Comparison of ENCODE assay signal across 9 cellular contexts in genomic region chr15:92803536-92803851, GRCh38.
A peak's percentile ranks its signal among the peaks of the same experiment; 100 is the strongest.
DNase-seq lines count a peak whose midpoint lies in the region; ATAC-seq and TF ChIP-seq lines count a peak whose summit lies in the region.
"Had no signal": no experiment of that assay in that cellular context is flagged by ENCODE, and none has a peak within 500 bp of the region (broad histone marks: within the 10 kb centered on the region; RNA-seq: fewer than 3 reads in every experiment).

No MANE protein-coding gene starts in this region.

- no peak for ATAC-seq in memory B cell (ENCODE audit: low read depth)

- intact Hi-C loops in activated naive CD4-positive, alpha-beta T cell treated with anti-CD3 and anti-CD28 coated beads for 36 hours (cut with micrococcal nuclease), result no loop called here
- intact Hi-C loops in tibial artery (cut with DNase I; ENCODE audit: low total_unique reads), result no loop called here

- no peak for DNase-seq in activated naive CD4-positive, alpha-beta T cell treated with anti-CD3 and anti-CD28 coated beads for 36 hours
- DNase-seq in activated naive CD4-positive, alpha-beta T cell treated with anti-CD3 and anti-CD28 coated beads, Interleukin-2, amount 50 U/mL, for 16 hours, result no peak
- DNase-seq in memory B cell (ENCODE audit: low spot score in 2 of 2), result no peak
- no peak for DNase-seq in tibial artery
- no peak for DNase-seq in A172 (ENCODE audit: low spot score)
- no peak for DNase-seq in activated gamma-delta T cell (lab: John Stamatoyannopoulos, UW)
- no peak for DNase-seq in NCI-H2171 treated with DMSO at 0.1 percent for 48 hours (lab: John Stamatoyannopoulos, UW)

- CTCF ChIA-PET in activated naive CD4-positive, alpha-beta T cell treated with anti-CD3 and anti-CD28 coated beads for 36 hours (lab: Charles Lee), result interaction anchor here (1.0 to 1.5 kb wide), 2 partner anchors 99 to 115 kb away, joined by 3 to 5 read pairs; no protein-coding TSS in a partner anchor

- no peaks in the 10 kb centered on the region for H3K9me3 ChIP-seq in tibial artery

- peaks cover 39% of the 10 kb centered on the region for H3K4me1 Mint-ChIP-seq in activated naive CD4-positive, alpha-beta T cell treated with anti-CD3 and anti-CD28 coated beads for 36 hours (ENCODE audit: low read depth)
- H3K4me1 Mint-ChIP-seq in memory B cell, result peaks cover 14% of the 10 kb centered on the region

- no peaks in the 10 kb centered on the region for H3K36me3 ChIP-seq in tibial artery

- peak overlapping the region; percentile 78 for H3K27ac Mint-ChIP-seq in activated naive CD4-positive, alpha-beta T cell treated with anti-CD3 and anti-CD28 coated beads for 36 hours
- H3K27ac Mint-ChIP-seq in memory B cell, result peak overlapping the region; percentile 10
- H3K27ac Mint-ChIP-seq: B cell had no signal

- TF ChIP-seq CTCF in tibial artery (IDR thresholded peaks at IDR 0.05), result no peak

- no peaks in the 10 kb centered on the region for H3K27me3 ChIP-seq in tibial artery

- H3K4me3 Mint-ChIP-seq in activated naive CD4-positive, alpha-beta T cell treated with anti-CD3 and anti-CD28 coated beads for 36 hours, result no peak overlapping the region
- H3K4me3 Mint-ChIP-seq in memory B cell, result no peak overlapping the region
- H3K4me3 Mint-ChIP-seq: B cell had no signal

- peaks cover 7% of the 10 kb centered on the region for H3K36me3 Mint-ChIP-seq in activated naive CD4-positive, alpha-beta T cell treated with anti-CD3 and anti-CD28 coated beads for 36 hours (ENCODE audit: low read depth)
- H3K36me3 Mint-ChIP-seq in memory B cell, result peaks cover 1% of the 10 kb centered on the region

- H3K9me3 Mint-ChIP-seq in activated naive CD4-positive, alpha-beta T cell treated with anti-CD3 and anti-CD28 coated beads for 36 hours, result peaks cover 2% of the 10 kb centered on the region
- H3K9me3 Mint-ChIP-seq in memory B cell, result peaks cover 2% of the 10 kb centered on the region

- H3K27ac ChIP-seq in angular gyrus (ENCODE audit: low read depth, low read length) (peak overlapping the region; percentile 40), tibial artery (peak overlapping the region; percentile 98 to 99)

- H3K27me3 Mint-ChIP-seq in activated naive CD4-positive, alpha-beta T cell treated with anti-CD3 and anti-CD28 coated beads for 36 hours (ENCODE audit: low read depth), result no peaks in the 10 kb centered on the region
- no peaks in the 10 kb centered on the region for H3K27me3 Mint-ChIP-seq in memory B cell
- H3K27me3 Mint-ChIP-seq: B cell had no signal

- peaks cover 11 to 74% (median 50%) of the 10 kb centered on the region in 4 donors for H3K4me1 ChIP-seq in tibial artery

- no peak overlapping the region for H3K4me3 ChIP-seq in tibial artery
